ENCODE assay signal across 24 cellular contexts in the genomic region with DNA sequence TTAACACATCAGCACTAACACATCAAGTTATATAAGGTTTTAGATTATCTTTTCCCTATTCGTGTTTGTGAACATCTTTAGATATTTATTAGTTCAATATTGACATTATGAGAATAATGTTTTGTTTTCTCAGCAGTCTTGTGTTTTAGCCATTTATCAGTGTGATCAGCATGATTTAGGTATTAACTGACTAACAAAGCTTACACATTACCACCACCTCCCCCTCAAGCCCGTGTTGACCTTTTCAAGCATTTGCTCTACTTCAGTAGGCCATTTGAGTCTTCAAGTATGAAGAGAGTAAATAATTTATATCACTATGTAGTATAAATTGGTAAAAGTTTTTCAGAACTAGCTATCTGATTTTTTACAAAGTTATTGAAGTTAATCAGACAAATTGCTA. TPM values are rescaled to one million over a fixed set of nuclear protein-coding genes. Genes with fewer than 3 reads are reported as not detected.
DNase-seq lines count a peak whose midpoint lies in the region; ATAC-seq, FAIRE-seq and TF ChIP-seq lines count a peak whose summit lies in the region.
"Had no signal": no experiment of that assay in that cellular context is flagged by ENCODE, and none has a peak within 500 bp of the region (broad histone marks: within the 10 kb centered on the region; RNA-seq: fewer than 3 reads in every experiment).

No MANE protein-coding gene starts in this region.

- peak; percentile 16 for FAIRE-seq in A204.1 (lab: Jason Lieb, UNC)

- peak overlapping the region; percentile 50; the same call in 1 of the 2 replicates for H3K27ac Mint-ChIP-seq in GM23338
- H3K27ac Mint-ChIP-seq in activated T-helper 2 cell treated with anti-CD3 and anti-CD28 coated beads, Interferon-gamma antibody, Interleukin-2, Interleukin-4, amounts not matched to agents 10 μg/mL and 5 μg/mL and 100 μg/mL, durations not matched to agents 14 hours and 24 hours and 36 hours, result no peak overlapping the region
- H3K27ac Mint-ChIP-seq in type B pancreatic cell, result no peak overlapping the region
- H3K27ac Mint-ChIP-seq: activated CD4-positive, alpha-beta memory T cell treated with anti-CD3 and anti-CD28 coated beads for 36 hours; activated naive CD8-positive, alpha-beta T cell treated with anti-CD3 and anti-CD28 coated beads, Interleukin-2, amount 50 U/mL, for 24 hours; natural killer cell had no signal

- DNase-seq in GM23338 (ENCODE audit: low spot score), result no peak
- DNase-seq in NCI-H82 treated with DMSO at 0.1 percent for 48 hours (lab: John Stamatoyannopoulos, UW; ENCODE audit: unreplicated experiment), result peak; percentile 48
- no peak for DNase-seq in left lung
- no peak for DNase-seq in activated T-helper 2 cell treated with anti-CD3 and anti-CD28 coated beads, Interferon-gamma antibody, Interleukin-2, Interleukin-4, amounts not matched to agents 10 μg/mL and 5 μg/mL and 100 μg/mL, durations not matched to agents 14 hours and 24 hours and 36 hours (ENCODE audit: low spot score)
- DNase-seq in GDM1 (lab: John Stamatoyannopoulos, UW), result no peak
- DNase-seq in type B pancreatic cell (ENCODE audit: extremely low spot score, unreplicated experiment), result no peak
- DNase-seq: activated CD4-positive, alpha-beta memory T cell treated with anti-CD3 and anti-CD28 coated beads for 36 hours; activated gamma-delta T cell; activated naive CD8-positive, alpha-beta T cell treated with anti-CD3 and anti-CD28 coated beads, Interleukin-2, amount 50 U/mL, for 24 hours; activated T-cell treated with anti-CD3 and anti-CD28 coated beads for 4 hours; glutamatergic neuron; KG1; natural killer cell; NCI-H1694; NCI-H774; PC-3; SHP77 treated with DMSO at 0.1 percent for 48 hours; stimulated activated naive CD8-positive, alpha-beta T cell treated with anti-CD3 and anti-CD28 coated beads, Interleukin-15, Interleukin-2, amounts not matched to agents 100 U/mL and 50 U/mL, for 24 hours; thyroid gland had no signal

- peaks cover 82% of the 10 kb centered on the region for H3K79me2 ChIP-seq in GM23338 (replicated peaks; ENCODE audit: insufficient read depth)

- peaks cover 5% of the 10 kb centered on the region for H3K27me3 Mint-ChIP-seq in GM23338 (ENCODE audit: insufficient read depth, low read depth, poor library complexity)
- H3K27me3 Mint-ChIP-seq in activated T-helper 2 cell treated with anti-CD3 and anti-CD28 coated beads, Interferon-gamma antibody, Interleukin-2, Interleukin-4, amounts not matched to agents 10 μg/mL and 5 μg/mL and 100 μg/mL, durations not matched to agents 14 hours and 24 hours and 36 hours (ENCODE audit: low read depth), result no peaks in the 10 kb centered on the region
- H3K27me3 Mint-ChIP-seq in type B pancreatic cell, result no peaks in the 10 kb centered on the region
- H3K27me3 Mint-ChIP-seq: activated CD4-positive, alpha-beta memory T cell treated with anti-CD3 and anti-CD28 coated beads for 36 hours had no signal

- H3K27ac ChIP-seq in GM23338 (ENCODE audit: low read depth), result peak overlapping the region; percentile 12; the same call in 1 of the 2 replicates
- no peak overlapping the region for H3K27ac ChIP-seq in left lung
- H3K27ac ChIP-seq: BLaER1, thyroid gland had no signal

- no peak overlapping the region for H3K4me3 ChIP-seq in GM23338
- no peak overlapping the region for H3K4me3 ChIP-seq in left lung
- H3K4me3 ChIP-seq: BLaER1, thyroid gland had no signal

- no peaks in the 10 kb centered on the region for H3K9me3 Mint-ChIP-seq in GM23338
- no peaks in the 10 kb centered on the region for H3K9me3 Mint-ChIP-seq in activated T-helper 2 cell treated with anti-CD3 and anti-CD28 coated beads, Interferon-gamma antibody, Interleukin-2, Interleukin-4, amounts not matched to agents 10 μg/mL and 5 μg/mL and 100 μg/mL, durations not matched to agents 14 hours and 24 hours and 36 hours
- H3K9me3 Mint-ChIP-seq in type B pancreatic cell, result no peaks in the 10 kb centered on the region
- H3K9me3 Mint-ChIP-seq: activated CD4-positive, alpha-beta memory T cell treated with anti-CD3 and anti-CD28 coated beads for 36 hours; activated naive CD8-positive, alpha-beta T cell treated with anti-CD3 and anti-CD28 coated beads, Interleukin-2, amount 50 U/mL, for 24 hours; natural killer cell had no signal

- H4K20me1 ChIP-seq in GM23338 (replicated peaks; ENCODE audit: insufficient read depth), result 0 out of 2 replicates have a peak, but pooled peaks cover 3% of the 10 kb centered on the region

- H3K4me2 ChIP-seq in GM23338, result peak overlapping the region; percentile 59
- H3K4me2 ChIP-seq: BLaER1 had no signal

- H3K36me3 ChIP-seq in GM23338 (ENCODE audit: insufficient read depth) (no peaks in the 10 kb centered on the region), left lung (no peaks in the 10 kb centered on the region)
- H3K36me3 ChIP-seq: thyroid gland had no signal

- H3K9me2 ChIP-seq in GM23338 (ENCODE audit: insufficient read depth), result no peaks in the 10 kb centered on the region

- peaks cover 87% of the 10 kb centered on the region for H3K4me1 Mint-ChIP-seq in GM23338
- peaks cover 44% of the 10 kb centered on the region for H3K4me1 Mint-ChIP-seq in activated T-helper 2 cell treated with anti-CD3 and anti-CD28 coated beads, Interferon-gamma antibody, Interleukin-2, Interleukin-4, amounts not matched to agents 10 μg/mL and 5 μg/mL and 100 μg/mL, durations not matched to agents 14 hours and 24 hours and 36 hours (ENCODE audit: low read depth)
- peaks cover 57% of the 10 kb centered on the region for H3K4me1 Mint-ChIP-seq in type B pancreatic cell (ENCODE audit: unreplicated experiment)

- peaks cover 98% of the 10 kb centered on the region for H3K4me1 ChIP-seq in GM23338 (ENCODE audit: insufficient read depth)
- peaks cover 11 to 40% of the 10 kb centered on the region in 2 donors for H3K4me1 ChIP-seq in left lung

- peak overlapping the region; percentile 30; the same call in 1 of the 3 replicates for H3K4me3 Mint-ChIP-seq in GM23338
- H3K4me3 Mint-ChIP-seq in activated T-helper 2 cell treated with anti-CD3 and anti-CD28 coated beads, Interferon-gamma antibody, Interleukin-2, Interleukin-4, amounts not matched to agents 10 μg/mL and 5 μg/mL and 100 μg/mL, durations not matched to agents 14 hours and 24 hours and 36 hours (ENCODE audit: low read depth), result no peak overlapping the region
- no peak overlapping the region for H3K4me3 Mint-ChIP-seq in type B pancreatic cell
- H3K4me3 Mint-ChIP-seq: activated CD4-positive, alpha-beta memory T cell treated with anti-CD3 and anti-CD28 coated beads for 36 hours; activated naive CD8-positive, alpha-beta T cell treated with anti-CD3 and anti-CD28 coated beads, Interleukin-2, amount 50 U/mL, for 24 hours; natural killer cell had no signal

- H2AFZ ChIP-seq in GM23338, result no peak overlapping the region

- no peaks in the 10 kb centered on the region; the same call in 1 of the 2 replicates for H3F3A ChIP-seq in GM23338 (replicated peaks; ENCODE audit: low read depth)

- H3K36me3 Mint-ChIP-seq in GM23338 (ENCODE audit: low read depth) (peaks cover 7% of the 10 kb centered on the region; the same call in 2 of the 3 replicates), type B pancreatic cell (peaks cover 3% of the 10 kb centered on the region)
- H3K36me3 Mint-ChIP-seq in activated T-helper 2 cell treated with anti-CD3 and anti-CD28 coated beads, Interferon-gamma antibody, Interleukin-2, Interleukin-4, amounts not matched to agents 10 μg/mL and 5 μg/mL and 100 μg/mL, durations not matched to agents 14 hours and 24 hours and 36 hours (ENCODE audit: low read depth), result peaks cover 40% of the 10 kb centered on the region
- H3K36me3 Mint-ChIP-seq: natural killer cell had no signal

- TF ChIP-seq CTCF in GM23338 (conservative IDR thresholded peaks at IDR 0.05; ENCODE audit: low read depth in 2 of 2), result no peak
- no peak for TF ChIP-seq CTCF in left lung (IDR thresholded peaks at IDR 0.05)
- no peak for TF ChIP-seq CTCF in type B pancreatic cell (conservative IDR thresholded peaks at IDR 0.05)

- no peaks in the 10 kb centered on the region for H3K9me3 ChIP-seq in left lung
- H3K9me3 ChIP-seq: BLaER1, thyroid gland had no signal

- H3K27me3 ChIP-seq in GM23338 (ENCODE audit: insufficient read depth) (no peaks in the 10 kb centered on the region), left lung (no peaks in the 10 kb centered on the region)
- H3K27me3 ChIP-seq: thyroid gland had no signal

- ATAC-seq in GM23338 (no peak), left lung (peak; percentile 36), GM21737 (IDR thresholded peaks at IDR 0.05; ENCODE audit: unreplicated experiment) (no peak)
- ATAC-seq: activated CD4-positive, CD25-positive, alpha-beta regulatory T cell treated with anti-CD3 and anti-CD28 coated beads, Interleukin-2, amount 50 U/mL, for 24 hours; activated naive CD8-positive, alpha-beta T cell treated with anti-CD3 and anti-CD28 coated beads, Interleukin-2, amount 50 U/mL, for 24 hours; natural killer cell; PC-3; sciatic nerve; stimulated activated naive CD8-positive, alpha-beta T cell treated with anti-CD3 and anti-CD28 coated beads, Interleukin-15, Interleukin-2, amounts not matched to agents 100 U/mL and 50 U/mL, for 24 hours had no signal

- intact Hi-C loops in left lung (cut with DNase I), result no loop called here
- intact Hi-C loops in activated T-helper 2 cell treated with anti-CD3 and anti-CD28 coated beads, Interferon-gamma antibody, Interleukin-2, Interleukin-4, amounts not matched to agents 10 μg/mL and 5 μg/mL and 100 μg/mL, durations not matched to agents 14 hours and 24 hours and 36 hours (cut with micrococcal nuclease), result no loop called here

TF ChIP-seq in GM23338, 12 proteins besides CTCF, POLR2A, EP300 and RAD21:
- TF ChIP-seq ZNF331 (CRISPR knock-in tag; IDR thresholded peaks at IDR 0.05; ENCODE audit: low read depth), result no peak

RNA-seq across cellular contexts. Expression of gene PBX3, which starts 6.9 kb away (rescaled TPM):
- 50.5 and 83.1 TPM in 2 replicates for total RNA-seq in GM23338 (2014; rRNA removed; shearing (Covaris generic))
- polyA plus RNA-seq in GM23338 (2016; fragmentation: Nextera tagmentation; extraction: Ambion mirVana), result 24.5 and 28.9 TPM in 2 replicates
- total RNA-seq in left lung (10 to 100 TPM; 36.3 to 53.6 TPM), type B pancreatic cell (ENCODE audit: low replicate concordance) (31.1 and 60.9 TPM in 2 replicates)
- 20.6 and 21.4 TPM in 2 replicates for total RNA-seq in activated T-helper 2 cell treated with anti-CD3 and anti-CD28 coated beads, Interferon-gamma antibody, Interleukin-2, Interleukin-4, amounts not matched to agents 10 μg/mL and 5 μg/mL and 100 μg/mL, durations not matched to agents 14 hours and 24 hours and 36 hours

RNA-seq across cellular contexts. Expression of gene MAPKAP1, which starts 47.1 kb away (rescaled TPM):
- 95.4 and 98.5 TPM in 2 replicates for total RNA-seq in GM23338 (2014; rRNA removed; shearing (Covaris generic))
- polyA plus RNA-seq in GM23338 (2016; fragmentation: Nextera tagmentation; extraction: Ambion mirVana), result 57.5 and 68.4 TPM in 2 replicates
- total RNA-seq in left lung, result 10 to 100 TPM; 68.3 to 89.5 TPM
- total RNA-seq in activated T-helper 2 cell treated with anti-CD3 and anti-CD28 coated beads, Interferon-gamma antibody, Interleukin-2, Interleukin-4, amounts not matched to agents 10 μg/mL and 5 μg/mL and 100 μg/mL, durations not matched to agents 14 hours and 24 hours and 36 hours, result 77.9 and 83.8 TPM in 2 replicates
- total RNA-seq in type B pancreatic cell (ENCODE audit: low replicate concordance), result 67.3 and 77.9 TPM in 2 replicates
